Comparison of ENCODE assay signal across 8 cellular contexts in the genomic region with DNA sequence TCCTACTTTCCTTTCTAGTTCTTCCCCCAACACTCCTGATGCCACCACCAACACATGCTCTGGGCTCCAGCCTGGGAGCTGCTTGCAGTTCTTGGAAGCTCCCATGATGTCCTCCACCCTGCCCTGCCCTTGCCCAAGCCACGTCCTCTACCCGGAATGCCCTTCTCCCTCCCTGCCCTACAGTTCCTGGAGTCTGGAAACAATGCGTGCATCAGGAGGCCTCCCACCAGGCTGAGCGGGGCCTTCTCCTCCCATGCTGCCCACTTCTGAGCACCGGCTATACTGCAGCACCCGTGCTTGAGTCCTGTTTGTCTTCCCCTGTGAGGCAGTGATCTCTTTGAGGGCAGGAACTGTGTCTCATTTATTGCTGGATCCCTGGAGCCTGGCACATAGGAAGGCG. TPM values are rescaled to one million over a fixed set of nuclear protein-coding genes. Genes with fewer than 3 reads are reported as not detected.
"Had no signal": no experiment of that assay in that cellular context is flagged by ENCODE, and none has a peak within 500 bp of the region (broad histone marks: within the 10 kb centered on the region; RNA-seq: fewer than 3 reads in every experiment).

No MANE protein-coding gene starts in this region.

- ATAC-seq: HCT116, K562 had no signal

- H3K36me3 ChIP-seq: HAP-1 had no signal

- H3K9ac ChIP-seq: GM23248 had no signal

- H3K4me1 ChIP-seq: HAP-1 had no signal

- H2AFZ ChIP-seq: GM23248 had no signal

- H3K9me3 Mint-ChIP-seq: HFFc6 had no signal

- H3K9me3 ChIP-seq: HAP-1 had no signal

- H3K4me3 ChIP-seq: GM23248, HAP-1, K562 had no signal

- FAIRE-seq: K562 had no signal

- H3K27ac ChIP-seq: GM23248, HL-60 had no signal

- H3K27ac Mint-ChIP-seq: HFFc6 had no signal

- H3K4me3 Mint-ChIP-seq: HFFc6 had no signal

- DNase-seq: GM23248, GOT3, H7 had no signal

RNA-seq across cellular contexts. Expression of a gene that starts 44.6 kb away (rescaled TPM):
- total RNA-seq: GM23248 had no signal
- polyA plus RNA-seq: GM23248 had no signal
